In genomic region chr6:3871939-3872338, GRCh38 we compare ENCODE assay signal across 1 cellular context.
TF ChIP-seq lines count a peak whose summit lies in the region.

No MANE protein-coding gene starts in this region.

TF ChIP-seq in HepG2, 621 proteins besides CTCF, POLR2A, EP300 and RAD21 (continued from another document):
- TF ChIP-seq ZNF512 (CRISPR knock-in tag; IDR thresholded peaks at IDR 0.05) (no peak), LCORL (IDR thresholded peaks at IDR 0.05) (no peak), LCORL (CRISPR knock-in tag; IDR thresholded peaks at IDR 0.05) (0 out of 2 replicates have a peak, but pooled peaks have one; percentile 16), BCLAF1 (IDR thresholded peaks at IDR 0.05) (no peak), RFXAP (CRISPR knock-in tag; IDR thresholded peaks at IDR 0.05; ENCODE audit: borderline replicate concordance) (0 out of 2 replicates have a peak, but pooled peaks have one; percentile 51), NFE2 (CRISPR knock-in tag; IDR thresholded peaks at IDR 0.05) (no peak), FOXJ3 (CRISPR knock-in tag; IDR thresholded peaks at IDR 0.05; ENCODE audit: borderline replicate concordance) (no peak), ZNF33A (CRISPR knock-in tag; IDR thresholded peaks at IDR 0.05; ENCODE audit: borderline replicate concordance) (no peak), ATF1 (CRISPR knock-in tag; IDR thresholded peaks at IDR 0.05) (no peak), RNF2 (conservative IDR thresholded peaks at IDR 0.05; ENCODE audit: low read depth) (no peak), GPBP1L1 (CRISPR knock-in tag; IDR thresholded peaks at IDR 0.05) (no peak)
TF ChIP-seq in HepG2: peak in this region for 25.
